8 cellular contexts compared by ENCODE assay signal in the genomic region with DNA sequence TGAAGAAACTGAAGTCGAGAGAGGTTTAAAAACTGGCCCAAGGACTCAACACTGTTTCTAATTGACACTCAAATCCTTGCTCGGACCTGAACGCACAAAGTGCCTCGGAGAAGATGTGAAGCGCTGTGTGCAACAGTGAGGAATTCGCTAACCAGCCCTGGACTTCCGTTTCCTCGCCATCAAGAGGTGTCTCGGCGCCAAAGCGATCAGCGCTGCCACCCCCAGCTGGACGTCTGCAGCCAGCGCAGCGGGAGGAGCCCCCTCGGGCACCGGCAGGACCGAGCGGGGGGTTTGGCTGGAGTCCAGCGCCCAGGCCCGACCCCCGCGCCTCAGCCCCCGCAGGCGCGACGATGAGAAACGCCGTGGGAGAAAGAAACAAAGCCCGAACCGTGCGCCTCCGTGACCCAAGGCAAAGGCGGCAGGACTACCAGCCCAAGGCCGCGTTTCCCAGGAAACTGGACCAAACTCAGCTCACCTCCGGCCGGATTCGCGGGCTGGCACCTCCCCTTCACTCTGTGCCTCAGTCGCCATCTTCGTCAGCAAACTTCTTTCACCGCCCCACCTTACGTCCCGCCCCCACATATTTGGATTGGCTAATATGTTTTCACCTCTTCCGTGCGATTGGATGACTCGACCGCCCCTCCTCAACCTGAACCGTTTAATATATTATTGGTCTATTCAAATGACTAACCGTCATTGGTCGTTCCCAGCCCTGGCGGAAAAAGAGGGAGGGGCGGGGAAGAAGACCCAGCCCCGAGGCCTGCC. TPM values are rescaled to one million over a fixed set of nuclear protein-coding genes. Genes with fewer than 3 reads are reported as not detected.
DNase-seq lines count a peak whose midpoint lies in the region; ATAC-seq and TF ChIP-seq lines count a peak whose summit lies in the region.

A gene with protein sequence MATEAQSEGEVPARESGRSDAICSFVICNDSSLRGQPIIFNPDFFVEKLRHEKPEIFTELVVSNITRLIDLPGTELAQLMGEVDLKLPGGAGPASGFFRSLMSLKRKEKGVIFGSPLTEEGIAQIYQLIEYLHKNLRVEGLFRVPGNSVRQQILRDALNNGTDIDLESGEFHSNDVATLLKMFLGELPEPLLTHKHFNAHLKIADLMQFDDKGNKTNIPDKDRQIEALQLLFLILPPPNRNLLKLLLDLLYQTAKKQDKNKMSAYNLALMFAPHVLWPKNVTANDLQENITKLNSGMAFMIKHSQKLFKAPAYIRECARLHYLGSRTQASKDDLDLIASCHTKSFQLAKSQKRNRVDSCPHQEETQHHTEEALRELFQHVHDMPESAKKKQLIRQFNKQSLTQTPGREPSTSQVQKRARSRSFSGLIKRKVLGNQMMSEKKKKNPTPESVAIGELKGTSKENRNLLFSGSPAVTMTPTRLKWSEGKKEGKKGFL (minus strand): TSS at position 541 of the 765 bp plus-strand sequence. CDS start 10 bp downstream, at position 531.

- H3K9ac ChIP-seq in mucosa of rectum (ENCODE audit: low read depth in 1 of 2, low read length in 2 of 2), result peak within 1 kb of the TSS; percentile 88 to 96

- H3K4me3 Mint-ChIP-seq in activated T-cell treated with anti-CD3 and anti-CD28 coated beads, Interleukin-2, amount 50 U/mL, for 24 hours, result peak within 1 kb of the TSS; percentile 90

- H3K4me1 Mint-ChIP-seq in activated T-cell treated with anti-CD3 and anti-CD28 coated beads, Interleukin-2, amount 50 U/mL, for 24 hours (ENCODE audit: low read depth), result peaks cover 19% of the 10 kb centered on the region

- H3K36me3 ChIP-seq in mucosa of rectum (ENCODE audit: control insufficient read depth in 2 of 2, insufficient read depth in 2 of 2, low read length in 2 of 2), result no peaks in the 10 kb centered on the region

- peak; percentile 87 for DNase-seq in DMS79 (lab: John Stamatoyannopoulos, UW)
- peak; percentile 100 for DNase-seq in KBM-7
- DNase-seq in activated T-cell treated with anti-CD3 and anti-CD28 coated beads, Interleukin-2, amount 50 U/mL, for 24 hours, result peak; percentile 87
- DNase-seq in erythroblast (lab: John Stamatoyannopoulos, UW), result peak; percentile 98
- DNase-seq in stimulated activated CD8-positive, alpha-beta memory T cell treated with anti-CD3 and anti-CD28 coated beads, Interleukin-4, amount 100 ng/mL, for 48 hours, result peak; percentile 93

- H3K9me3 ChIP-seq in mucosa of rectum (ENCODE audit: control insufficient read depth in 2 of 2, low read length in 2 of 2), result no peaks in the 10 kb centered on the region

- peaks cover 17% of the 10 kb centered on the region for H3K36me3 Mint-ChIP-seq in activated T-cell treated with anti-CD3 and anti-CD28 coated beads, Interleukin-2, amount 50 U/mL, for 24 hours (ENCODE audit: low read depth)

- H3K27me3 Mint-ChIP-seq in activated T-cell treated with anti-CD3 and anti-CD28 coated beads, Interleukin-2, amount 50 U/mL, for 24 hours, result no peaks in the 10 kb centered on the region

- H3K4me1 ChIP-seq in mucosa of rectum (ENCODE audit: control insufficient read depth in 2 of 2, insufficient read depth in 2 of 2, low read length in 2 of 2), result peaks cover 0 to 7% of the 10 kb centered on the region in 2 donors

- H3K27ac Mint-ChIP-seq in activated T-cell treated with anti-CD3 and anti-CD28 coated beads, Interleukin-2, amount 50 U/mL, for 24 hours, result peak within 1 kb of the TSS; percentile 95

- H3K27ac ChIP-seq in mucosa of rectum (ENCODE audit: low read depth in 2 of 2, low read length in 2 of 2), result peak within 1 kb of the TSS; percentile 94 to 97

- H3K27me3 ChIP-seq in mucosa of rectum (ENCODE audit: control insufficient read depth in 2 of 2, insufficient read depth in 2 of 2, low read length in 2 of 2), result no peaks in the 10 kb centered on the region

- in situ Hi-C loops in KBM-7 (cut with MboI; ENCODE audit: low pct_unique_long_range_greater_than_20kb, low sequenced_read_pairs), result no loop called here

- H3K9me3 Mint-ChIP-seq in activated T-cell treated with anti-CD3 and anti-CD28 coated beads, Interleukin-2, amount 50 U/mL, for 24 hours, result no peaks in the 10 kb centered on the region

- peak; percentile 90 for TF ChIP-seq POLR2A in erythroblast (IDR thresholded peaks at IDR 0.05; ENCODE audit: low read length)

- peak within 1 kb of the TSS; percentile 83 to 98 for H3K4me3 ChIP-seq in mucosa of rectum (ENCODE audit: low read length in 2 of 2)

- ATAC-seq in GM21717 (IDR thresholded peaks at IDR 0.05; ENCODE audit: unreplicated experiment), result peak; percentile 94

TF ChIP-seq in PFSK-1, 5 proteins besides CTCF, POLR2A, EP300 and RAD21:
- TF ChIP-seq TAF1 (IDR thresholded peaks at IDR 0.05; ENCODE audit: borderline replicate concordance, insufficient read depth, low read length) (peak; percentile 77; the same call in 1 of the 2 replicates), POLR2AphosphoS5 (IDR thresholded peaks at IDR 0.05; ENCODE audit: low read depth, low read length) (peak; percentile 83), SIN3A (IDR thresholded peaks at IDR 0.05; ENCODE audit: borderline replicate concordance, insufficient read depth, low read length) (peak; percentile 55; the same call in 1 of the 2 replicates), FOXP2 (optimal IDR thresholded peaks at IDR 0.05; ENCODE audit: borderline replicate concordance, extremely low read depth, extremely low read length, insufficient read depth) (no peak)
- TF ChIP-seq, protein P1, sequence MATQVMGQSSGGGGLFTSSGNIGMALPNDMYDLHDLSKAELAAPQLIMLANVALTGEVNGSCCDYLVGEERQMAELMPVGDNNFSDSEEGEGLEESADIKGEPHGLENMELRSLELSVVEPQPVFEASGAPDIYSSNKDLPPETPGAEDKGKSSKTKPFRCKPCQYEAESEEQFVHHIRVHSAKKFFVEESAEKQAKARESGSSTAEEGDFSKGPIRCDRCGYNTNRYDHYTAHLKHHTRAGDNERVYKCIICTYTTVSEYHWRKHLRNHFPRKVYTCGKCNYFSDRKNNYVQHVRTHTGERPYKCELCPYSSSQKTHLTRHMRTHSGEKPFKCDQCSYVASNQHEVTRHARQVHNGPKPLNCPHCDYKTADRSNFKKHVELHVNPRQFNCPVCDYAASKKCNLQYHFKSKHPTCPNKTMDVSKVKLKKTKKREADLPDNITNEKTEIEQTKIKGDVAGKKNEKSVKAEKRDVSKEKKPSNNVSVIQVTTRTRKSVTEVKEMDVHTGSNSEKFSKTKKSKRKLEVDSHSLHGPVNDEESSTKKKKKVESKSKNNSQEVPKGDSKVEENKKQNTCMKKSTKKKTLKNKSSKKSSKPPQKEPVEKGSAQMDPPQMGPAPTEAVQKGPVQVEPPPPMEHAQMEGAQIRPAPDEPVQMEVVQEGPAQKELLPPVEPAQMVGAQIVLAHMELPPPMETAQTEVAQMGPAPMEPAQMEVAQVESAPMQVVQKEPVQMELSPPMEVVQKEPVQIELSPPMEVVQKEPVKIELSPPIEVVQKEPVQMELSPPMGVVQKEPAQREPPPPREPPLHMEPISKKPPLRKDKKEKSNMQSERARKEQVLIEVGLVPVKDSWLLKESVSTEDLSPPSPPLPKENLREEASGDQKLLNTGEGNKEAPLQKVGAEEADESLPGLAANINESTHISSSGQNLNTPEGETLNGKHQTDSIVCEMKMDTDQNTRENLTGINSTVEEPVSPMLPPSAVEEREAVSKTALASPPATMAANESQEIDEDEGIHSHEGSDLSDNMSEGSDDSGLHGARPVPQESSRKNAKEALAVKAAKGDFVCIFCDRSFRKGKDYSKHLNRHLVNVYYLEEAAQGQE (IDR thresholded peaks at IDR 0.05; ENCODE audit: insufficient read depth in 1 of 2, low read depth in 2 of 2, low read length in 2 of 2), result no peak; a peak in 1 of 4 replicates

RNA-seq across cellular contexts. Expression of the gene that starts here (rescaled TPM):
- 8.4 TPM for polyA plus RNA-seq in PFSK-1 (2012; ENCODE audit: insufficient read length, low read depth)

Comparison
In these comparisons a context has a peak if more than half of its experiments do, and no peak if none do; other contexts are left out.
1. Peak in every context shown above with its lines: DNase-seq, ATAC-seq, H3K4me3 ChIP-seq and H3K27ac ChIP-seq.